In genomic region chr12:54294152-54294913, GRCh38 we compare ENCODE assay signal across 8 cellular contexts. TPM values are rescaled to one million over a fixed set of nuclear protein-coding genes. Genes with fewer than 3 reads are reported as not detected.
DNase-seq lines count a peak whose midpoint lies in the region; ATAC-seq, FAIRE-seq and TF ChIP-seq lines count a peak whose summit lies in the region.

No MANE protein-coding gene starts in this region.

- no peaks in the 10 kb centered on the region for H3K27me3 Mint-ChIP-seq in CD14-positive monocyte (ENCODE audit: low read depth in 3 of 3)
- H3K27me3 Mint-ChIP-seq in activated T-helper 17 cell treated with anti-CD3 and anti-CD28 coated beads, Interleukin-2, amount 50 U/mL, for 72 hours: peaks cover 5% of the 10 kb centered on the region
- no peaks in the 10 kb centered on the region for H3K27me3 Mint-ChIP-seq in osteocyte (ENCODE audit: unreplicated experiment)

- H3K4me3 Mint-ChIP-seq in CD14-positive monocyte (peak overlapping the region; percentile 74 to 99), osteocyte (ENCODE audit: unreplicated experiment) (no peak overlapping the region)
- H3K4me3 Mint-ChIP-seq in activated T-helper 17 cell treated with anti-CD3 and anti-CD28 coated beads, Interleukin-2, amount 50 U/mL, for 72 hours: no peak overlapping the region

- ATAC-seq in GM21529 (IDR thresholded peaks at IDR 0.05; ENCODE audit: unreplicated experiment) (peak; percentile 53), HG02678 (IDR thresholded peaks at IDR 0.05; ENCODE audit: unreplicated experiment) (no peak)
- peak; percentile 81 for ATAC-seq in activated T-helper 17 cell treated with anti-CD3 and anti-CD28 coated beads, Interleukin-2, amount 50 U/mL, for 72 hours (replicated peaks)

- H3K9me3 Mint-ChIP-seq in CD14-positive monocyte: peaks cover 0 to 2% (median 0%) of the 10 kb centered on the region in 7 donors
- no peaks in the 10 kb centered on the region for H3K9me3 Mint-ChIP-seq in activated T-helper 17 cell treated with anti-CD3 and anti-CD28 coated beads, Interleukin-2, amount 50 U/mL, for 72 hours
- no peaks in the 10 kb centered on the region for H3K9me3 Mint-ChIP-seq in osteocyte (ENCODE audit: unreplicated experiment)

- H3K4me1 Mint-ChIP-seq in CD14-positive monocyte (peaks cover 89% of the 10 kb centered on the region), osteocyte (ENCODE audit: unreplicated experiment) (peaks cover 6% of the 10 kb centered on the region)
- H3K4me1 Mint-ChIP-seq in activated T-helper 17 cell treated with anti-CD3 and anti-CD28 coated beads, Interleukin-2, amount 50 U/mL, for 72 hours: peaks cover 4% of the 10 kb centered on the region

- H3K27ac Mint-ChIP-seq in CD14-positive monocyte (peak overlapping the region; percentile 85 to 92 (median 88)), osteocyte (ENCODE audit: unreplicated experiment) (no peak overlapping the region)
- no peak overlapping the region for H3K27ac Mint-ChIP-seq in activated T-helper 17 cell treated with anti-CD3 and anti-CD28 coated beads, Interleukin-2, amount 50 U/mL, for 72 hours

- no peak for FAIRE-seq in RCC 7860 (lab: Jason Lieb, UNC)

- peaks cover 53 to 81% of the 10 kb centered on the region in 2 donors for H3K36me3 Mint-ChIP-seq in CD14-positive monocyte
- no peaks in the 10 kb centered on the region for H3K36me3 Mint-ChIP-seq in activated T-helper 17 cell treated with anti-CD3 and anti-CD28 coated beads, Interleukin-2, amount 50 U/mL, for 72 hours (ENCODE audit: low read depth)
- H3K36me3 Mint-ChIP-seq in osteocyte (ENCODE audit: unreplicated experiment): no peaks in the 10 kb centered on the region

- intact Hi-C loops in CD14-positive monocyte (cut with micrococcal nuclease): loop anchor here (2.0 to 5.0 kb wide), 2 partner anchors 74 to 83 kb away; no protein-coding TSS in a partner anchor

- DNase-seq in CD14-positive monocyte (ENCODE audit: low spot score) (peak; percentile 75), NOMO-1 (lab: John Stamatoyannopoulos, UW; ENCODE audit: unreplicated experiment in 2 of 2) (peak; percentile 41 to 52), foreskin melanocyte (peak; percentile 58), osteocyte (ENCODE audit: extremely low spot score, unreplicated experiment) (no peak), RCC 7860 (ENCODE audit: low spot score) (no peak)

- peak; percentile 94 for TF ChIP-seq CTCF in CD14-positive monocyte (IDR thresholded peaks at IDR 0.05)
- peak; percentile 61 for TF ChIP-seq CTCF in osteocyte (IDR thresholded peaks at IDR 0.05)

RNA-seq across cellular contexts. Expression of gene NFE2, which starts 6.5 kb away (rescaled TPM):
- polyA plus RNA-seq in CD14-positive monocyte: 100 to 1,000 TPM in 1 of 2 donors, 10 to 100 TPM in 1; 79.5 to 157 TPM
- not detected for total RNA-seq in activated T-helper 17 cell treated with anti-CD3 and anti-CD28 coated beads, Interleukin-2, amount 50 U/mL, for 72 hours
- total RNA-seq in osteocyte: 0.30 TPM in 1 of 2 replicates, not detected in the other

RNA-seq across cellular contexts. Expression of gene HNRNPA1, which starts 13.8 kb away (rescaled TPM):
- 100 to 1,000 TPM; 266 to 308 TPM for polyA plus RNA-seq in CD14-positive monocyte
- 1,000 to 10,000 TPM; 1,204 to 1,551 TPM for total RNA-seq in activated T-helper 17 cell treated with anti-CD3 and anti-CD28 coated beads, Interleukin-2, amount 50 U/mL, for 72 hours
- total RNA-seq in osteocyte: 792 and 819 TPM in 2 replicates

RNA-seq across cellular contexts. Expression of gene CBX5, which starts 14.4 kb away (rescaled TPM):
- polyA plus RNA-seq in CD14-positive monocyte: 1 to 10 TPM; 2.9 to 5.4 TPM
- 10 to 100 TPM; 82.0 to 89.7 TPM for total RNA-seq in activated T-helper 17 cell treated with anti-CD3 and anti-CD28 coated beads, Interleukin-2, amount 50 U/mL, for 72 hours
- total RNA-seq in osteocyte: 98.1 and 104 TPM in 2 replicates

RNA-seq across cellular contexts. Expression of gene COPZ1, which starts 30.6 kb away (rescaled TPM):
- 100 to 1,000 TPM; 176 to 190 TPM for polyA plus RNA-seq in CD14-positive monocyte
- 10 to 100 TPM; 75.4 to 86.8 TPM for total RNA-seq in activated T-helper 17 cell treated with anti-CD3 and anti-CD28 coated beads, Interleukin-2, amount 50 U/mL, for 72 hours
- total RNA-seq in osteocyte: 126 and 136 TPM in 2 replicates

Comparison
In these comparisons a context has a peak if more than half of its experiments do, and no peak if none do; other contexts are left out.
1. DNase-seq: peak in CD14-positive monocyte (single experiment), NOMO-1 (2 of 2) and foreskin melanocyte (single experiment); none in osteocyte (single experiment) and RCC 7860 (single experiment).
2. H3K27ac Mint-ChIP-seq: peak in CD14-positive monocyte (7 of 7); none in activated T-helper 17 cell treated with anti-CD3 and anti-CD28 coated beads, Interleukin-2, amount 50 U/mL, for 72 hours (single experiment) and osteocyte (single experiment).
3. H3K4me3 Mint-ChIP-seq: peak in CD14-positive monocyte (2 of 2); none in activated T-helper 17 cell treated with anti-CD3 and anti-CD28 coated beads, Interleukin-2, amount 50 U/mL, for 72 hours (single experiment) and osteocyte (single experiment).